ENCODE assay signal across 9 cellular contexts in the genomic region with DNA sequence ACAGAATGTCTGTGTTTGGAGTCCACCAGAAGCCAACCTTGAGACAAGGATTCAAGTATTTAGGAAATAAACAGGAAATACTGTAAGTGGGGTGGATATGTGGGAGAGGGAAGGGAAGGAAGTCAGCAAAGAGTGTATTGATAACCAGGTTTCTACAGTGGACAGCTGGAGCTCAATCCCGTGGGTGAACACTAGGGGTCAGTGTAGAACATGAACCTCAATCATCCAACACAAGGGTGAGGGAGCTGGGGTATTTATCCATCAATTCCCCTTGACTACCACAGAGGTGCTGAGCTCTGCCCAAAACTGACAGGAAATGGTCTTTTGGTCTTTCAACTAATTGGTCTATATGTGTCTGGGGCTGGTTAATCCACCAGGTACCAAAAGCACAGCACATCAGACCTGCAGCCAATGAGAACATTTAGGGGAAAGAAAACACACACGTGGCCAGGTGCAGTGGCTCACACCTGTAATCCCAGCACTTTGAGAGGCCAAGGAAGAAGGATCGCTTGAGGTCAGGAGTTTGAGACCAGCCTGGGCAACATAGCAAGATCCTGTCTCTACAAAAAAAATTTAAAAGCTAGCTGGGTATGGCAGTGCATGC. TPM values are rescaled to one million over a fixed set of nuclear protein-coding genes. Genes with fewer than 3 reads are reported as not detected.
DNase-seq lines count a peak whose midpoint lies in the region; ATAC-seq, FAIRE-seq and TF ChIP-seq lines count a peak whose summit lies in the region.
"Had no signal": no experiment of that assay in that cellular context is flagged by ENCODE, and none has a peak within 500 bp of the region (broad histone marks: within the 10 kb centered on the region; RNA-seq: fewer than 3 reads in every experiment).

No MANE protein-coding gene starts in this region.

- H4K20me1 ChIP-seq in smooth muscle cell (ENCODE audit: low read depth), result no peaks in the 10 kb centered on the region

- H3K9me3 ChIP-seq in smooth muscle cell (replicated peaks; ENCODE audit: low read depth), result peaks cover 3% of the 10 kb centered on the region

- DNase-seq in GM12865 (ENCODE audit: low read depth), result peak; percentile 59
- DNase-seq in NB4 (ENCODE audit: low read depth), result peak; percentile 66
- peak; percentile 46 for DNase-seq in activated T-cell treated with anti-CD3 and anti-CD28 coated beads for 4 hours
- peak in 1 of 2 donors; percentile 23 for DNase-seq in foreskin keratinocyte
- no peak for DNase-seq in smooth muscle cell (lab: John Stamatoyannopoulos, UW; ENCODE audit: unreplicated experiment)
- DNase-seq in DMS153 treated with DMSO at 0.1 percent for 48 hours (lab: John Stamatoyannopoulos, UW; ENCODE audit: unreplicated experiment), result no peak
- no peak for DNase-seq in H54 (ENCODE audit: insufficient read length, low spot score)
- DNase-seq: activated B cell treated with CpG ODN at 0.5 μM for 24 hours had no signal

- H3K27ac ChIP-seq in foreskin keratinocyte (no peak overlapping the region), smooth muscle cell (ENCODE audit: low read depth) (no peak overlapping the region)

- 63% methylated on average over 3 of the region's 3 CpGs for WGBS in smooth muscle cell (ENCODE audit: low lambda C conversion rate)

- H3K36me3 ChIP-seq in smooth muscle cell (ENCODE audit: low read depth), result no peaks in the 10 kb centered on the region

- H3K79me2 ChIP-seq in smooth muscle cell (ENCODE audit: low read depth), result no peaks in the 10 kb centered on the region

- ATAC-seq in foreskin keratinocyte (peak; percentile 40), GM21717 (IDR thresholded peaks at IDR 0.05; ENCODE audit: unreplicated experiment) (no peak)

- no peak overlapping the region for H3K9ac ChIP-seq in smooth muscle cell (ENCODE audit: low read depth)

- no peaks in the 10 kb centered on the region for H3K4me1 ChIP-seq in foreskin keratinocyte
- peaks cover 3% of the 10 kb centered on the region for H3K4me1 ChIP-seq in smooth muscle cell (ENCODE audit: low read depth)

- TF ChIP-seq POLR2A in NB4 (IDR thresholded peaks at IDR 0.05; ENCODE audit: extremely low read depth, insufficient read length) (no peak), H54 (IDR thresholded peaks at IDR 0.05; ENCODE audit: low read depth, low read length) (no peak)

- no peaks in the 10 kb centered on the region for H3K27me3 ChIP-seq in foreskin keratinocyte
- no peaks in the 10 kb centered on the region for H3K27me3 ChIP-seq in smooth muscle cell (ENCODE audit: low read depth)

- no peak overlapping the region for H2AFZ ChIP-seq in smooth muscle cell (ENCODE audit: low read depth)

- no peak for FAIRE-seq in H54 (lab: Jason Lieb, UNC)

- TF ChIP-seq CTCF in GM12865 (IDR thresholded peaks at IDR 0.05; ENCODE audit: insufficient read depth, low read depth, low read length, missing control alignments) (peak; percentile 68), NB4 (IDR thresholded peaks at IDR 0.05; ENCODE audit: low read depth, low read length) (peak; percentile 85), foreskin keratinocyte (conservative IDR thresholded peaks at IDR 0.05) (peak; percentile 76), smooth muscle cell (IDR thresholded peaks at IDR 0.05; ENCODE audit: borderline replicate concordance, insufficient read depth, poor library complexity, severe bottlenecking) (peak; percentile 68)

- no peak overlapping the region for H3K4me2 ChIP-seq in smooth muscle cell

- no peak overlapping the region for H3K4me3 ChIP-seq in GM12865 (ENCODE audit: low read depth, low read length)
- H3K4me3 ChIP-seq in NB4 (ENCODE audit: low read depth, low read length), result no peak overlapping the region
- no peak overlapping the region for H3K4me3 ChIP-seq in smooth muscle cell

- H3F3A ChIP-seq in smooth muscle cell (ENCODE audit: low read depth), result peaks cover 3% of the 10 kb centered on the region

RNA-seq across cellular contexts. Expression of a gene that starts 5.6 kb away (rescaled TPM):
- total RNA-seq in foreskin keratinocyte (12.0 and 14.2 TPM in 2 replicates), smooth muscle cell (27.6 and 39.3 TPM in 2 replicates)
- polyA plus RNA-seq in foreskin keratinocyte (9.6 and 11.4 TPM in 2 replicates), smooth muscle cell (42.2 and 51.6 TPM in 2 replicates)
- total RNA-seq: activated B cell treated with CpG ODN at 0.5 μM for 24 hours had no signal

RNA-seq across cellular contexts. Expression of a gene that starts 19.6 kb away (rescaled TPM):
- total RNA-seq in foreskin keratinocyte, result not detected in 2 replicates
- not detected in 2 replicates for polyA plus RNA-seq in foreskin keratinocyte
- not detected in 2 replicates for total RNA-seq in smooth muscle cell
- not detected in 2 replicates for polyA plus RNA-seq in smooth muscle cell
- total RNA-seq: activated B cell treated with CpG ODN at 0.5 μM for 24 hours had no signal

RNA-seq across cellular contexts. Expression of a gene that starts 52.3 kb away (rescaled TPM):
- 0.07 and 0.10 TPM in 2 replicates for total RNA-seq in foreskin keratinocyte
- polyA plus RNA-seq in foreskin keratinocyte, result 0.07 TPM in 1 of 2 replicates, not detected in the other
- total RNA-seq in smooth muscle cell, result not detected in 2 replicates
- not detected in 2 replicates for polyA plus RNA-seq in smooth muscle cell
- total RNA-seq: activated B cell treated with CpG ODN at 0.5 μM for 24 hours had no signal

Comparison
In these comparisons a context has a peak if more than half of its experiments do, and no peak if none do; other contexts are left out.
1. DNase-seq: peak in GM12865 (single experiment), NB4 (single experiment) and activated T-cell treated with anti-CD3 and anti-CD28 coated beads for 4 hours (single experiment); none in smooth muscle cell (single experiment), DMS153 treated with DMSO at 0.1 percent for 48 hours (single experiment) and H54 (single experiment).
2. Peak in every context shown above with its lines, with median percentiles within 50 percentile points of each other: CTCF ChIP-seq.